24 cellular contexts compared by ENCODE assay signal in genomic region chr3:180196658-180197057, GRCh38.
"Had no signal": no experiment of that assay in that cellular context is flagged by ENCODE, and none has a peak within 500 bp of the region (broad histone marks: within the 10 kb centered on the region; RNA-seq: fewer than 3 reads in every experiment).

No MANE protein-coding gene starts in this region.

- DNase-seq: naive thymus-derived CD4-positive, alpha-beta T cell; natural killer cell; occipital lobe; ovary; psoas muscle; right cardiac atrium; right lobe of liver; sigmoid colon; small intestine; stimulated activated CD4-positive, alpha-beta T cell treated with anti-CD3 and anti-CD28 coated beads, Interleukin-15, amount 100 ng/mL, for 24 hours; stimulated activated CD4-positive, alpha-beta T cell treated with anti-CD3 and anti-CD28 coated beads, Interleukin-2, amount 100 ng/mL, for 24 hours; stimulated activated CD4-positive, alpha-beta T cell treated with anti-CD3 and anti-CD28 coated beads, Interleukin-2, amount 100 ng/mL, for 48 hours; stimulated activated CD4-positive, alpha-beta T cell treated with anti-CD3 and anti-CD28 coated beads, Interleukin-4, amount 100 ng/mL, for 24 hours; stimulated activated naive B cell treated with anti-CD40 and anti-IgM and Interleukin-4, amounts not matched to agents 10 μg/mL and 1 μg/mL and 100 μg/mL, for 72 hours; stimulated activated naive CD4-positive, alpha-beta T cell treated with Interleukin-2 at 50 U/mL for 16 hours; stomach; testis; tibial artery; transverse colon; upper lobe of right lung; uterus had no signal

- H3K27me3 ChIP-seq: neural progenitor cell, ovary, right lobe of liver, sigmoid colon, stomach, suprapubic skin, testis, tibial artery, transverse colon, upper lobe of right lung, uterus had no signal

- H3K9ac ChIP-seq: neural progenitor cell had no signal

- H3K4me2 ChIP-seq: neural progenitor cell had no signal

- H3K27ac ChIP-seq: neural progenitor cell, ovary, psoas muscle, right lobe of liver, sigmoid colon, stomach, suprapubic skin, testis, tibial artery, transverse colon, upper lobe of right lung, uterus had no signal

- H3K9me3 ChIP-seq: ovary, psoas muscle, right lobe of liver, stomach, suprapubic skin, testis, tibial artery, upper lobe of right lung, uterus had no signal

- H3K36me3 ChIP-seq: neural progenitor cell, ovary, right lobe of liver, sigmoid colon, stomach, suprapubic skin, tibial artery, transverse colon, upper lobe of right lung, uterus had no signal

- H3K4me1 ChIP-seq: neural progenitor cell, psoas muscle, right lobe of liver, sigmoid colon, stomach, suprapubic skin, testis, tibial artery, transverse colon, upper lobe of right lung, uterus had no signal

- ATAC-seq: naive thymus-derived CD4-positive, alpha-beta T cell; natural killer cell; psoas muscle; right cardiac atrium; right lobe of liver; stimulated activated effector memory CD8-positive, alpha-beta T cell treated with anti-CD3 and anti-CD28 coated beads, Interleukin-12 subunit alpha, Interleukin-12 subunit beta, amount 100 ng/mL, for 72 hours; stimulated activated naive B cell treated with anti-CD40 and anti-IgM and Interleukin-4, amounts not matched to agents 10 μg/mL and 1 μg/mL and 100 μg/mL, for 72 hours; upper lobe of right lung had no signal

- H3K4me3 ChIP-seq: neural progenitor cell, ovary, psoas muscle, right lobe of liver, sigmoid colon, stomach, suprapubic skin, testis, tibial artery, transverse colon, upper lobe of right lung, uterus had no signal
